In genomic region chr7:29898301-29898700, GRCh38 we compare ENCODE assay signal across 24 cellular contexts.
DNase-seq lines count a peak whose midpoint lies in the region; ATAC-seq and TF ChIP-seq lines count a peak whose summit lies in the region.
"Had no signal": no experiment of that assay in that cellular context is flagged by ENCODE, and none has a peak within 500 bp of the region (broad histone marks: within the 10 kb centered on the region; RNA-seq: fewer than 3 reads in every experiment).

No MANE protein-coding gene starts in this region.

- no peaks in the 10 kb centered on the region for H3K4me1 ChIP-seq in mammary epithelial cell (ENCODE audit: insufficient read depth, low read length)
- H3K4me1 ChIP-seq: A549, BE2C had no signal

- H3K27me3 Mint-ChIP-seq in MCF 10A (ENCODE audit: insufficient read depth, unreplicated experiment) (peaks cover 20% of the 10 kb centered on the region), type B pancreatic cell (no peaks in the 10 kb centered on the region)

- BruUV-seq in mammary epithelial cell (replicated peaks; lab: Mats Ljungman, UMichigan) = no TSS peak
- BruUV-seq in MCF 10A (replicated peaks; lab: Mats Ljungman, UMichigan) = no TSS peak

- H3K27me3 ChIP-seq in mammary epithelial cell (ENCODE audit: insufficient read depth, low read length) = no peaks in the 10 kb centered on the region
- H3K27me3 ChIP-seq: BE2C; BLaER1 treated with 17β-estradiol and CSF1 and Interleukin-3, amounts not matched to agents 10 nM and 100 nM had no signal

- H3K4me2 ChIP-seq in mammary epithelial cell (ENCODE audit: insufficient read depth, low read depth, low read length) = no peak overlapping the region
- H3K4me2 ChIP-seq: A549; BLaER1 treated with 17β-estradiol and CSF1 and Interleukin-3, amounts not matched to agents 10 nM and 100 nM had no signal

- H3K4me3 ChIP-seq in mammary epithelial cell (replicated peaks in 1 of 3; ENCODE audit: insufficient read depth in 1 of 3, low read depth in 2 of 3, low read length in 3 of 3) (no peak overlapping the region), coronary artery (no peak overlapping the region)
- H3K4me3 ChIP-seq: A549; BLaER1 treated with 17β-estradiol and CSF1 and Interleukin-3, amounts not matched to agents 10 nM and 100 nM; GM12878 had no signal

- CTCF ChIA-PET in mammary epithelial cell (lab: Charles Lee; ENCODE audit: low non-redundant PET) = no interaction called here
- CTCF ChIA-PET in MCF 10A (lab: Yijun Ruan, JAX) = interaction anchor here (1.2 kb wide), 1 partner anchor 10 kb away, joined by 3 read pairs; no protein-coding TSS in a partner anchor

- intact Hi-C loops in mammary epithelial cell (cut with micrococcal nuclease) (no loop called here), MCF 10A (cut with micrococcal nuclease) (no loop called here)

- no peaks in the 10 kb centered on the region for H3K9me3 ChIP-seq in mammary epithelial cell (replicated peaks; ENCODE audit: insufficient read depth, low read length)
- H3K9me3 ChIP-seq: A549, BE2C had no signal

- H4K20me1 ChIP-seq in mammary epithelial cell (ENCODE audit: insufficient read depth, low read length) = no peaks in the 10 kb centered on the region
- H4K20me1 ChIP-seq: BLaER1 treated with 17β-estradiol and CSF1 and Interleukin-3, amounts not matched to agents 10 nM and 100 nM had no signal

- in situ Hi-C loops in mammary epithelial cell (cut with MboI; ENCODE audit: low sequenced_read_pairs in 2 of 2) = no loop called here

- no peak for TF ChIP-seq CTCF in mammary epithelial cell (conservative IDR thresholded peaks at IDR 0.05 in 1 of 2, IDR thresholded peaks at IDR 0.05 in 1 of 2; ENCODE audit: extremely low read depth in 1 of 2, insufficient read depth in 1 of 2, low read depth in 1 of 2, low read length in 2 of 2)
- no peak for TF ChIP-seq CTCF in MCF 10A (IDR thresholded peaks at IDR 0.05; ENCODE audit: unreplicated experiment)
- no peak for TF ChIP-seq CTCF in coronary artery (IDR thresholded peaks at IDR 0.05)
- TF ChIP-seq CTCF in type B pancreatic cell (conservative IDR thresholded peaks at IDR 0.05) = no peak

- no peak for ATAC-seq in GM18511 (IDR thresholded peaks at IDR 0.05; ENCODE audit: unreplicated experiment)
- ATAC-seq: A549, GM12878 had no signal

- no peaks in the 10 kb centered on the region for H3K4me1 Mint-ChIP-seq in MCF 10A (ENCODE audit: insufficient read depth, unreplicated experiment)
- H3K4me1 Mint-ChIP-seq in type B pancreatic cell (ENCODE audit: unreplicated experiment) = no peaks in the 10 kb centered on the region
- H3K4me1 Mint-ChIP-seq: CD8-positive, alpha-beta memory T cell had no signal

- H3K9ac ChIP-seq in mammary epithelial cell (ENCODE audit: insufficient read depth, low read length) = no peak overlapping the region
- H3K9ac ChIP-seq: BLaER1 treated with 17β-estradiol and CSF1 and Interleukin-3, amounts not matched to agents 10 nM and 100 nM had no signal

- no peak overlapping the region for H2AFZ ChIP-seq in mammary epithelial cell (ENCODE audit: low read depth, low read length)

- dilution Hi-C loops in mammary epithelial cell (cut with HindIII; ENCODE audit: low sequenced_read_pairs) = no loop called here

- H3K9me3 Mint-ChIP-seq in MCF 10A (ENCODE audit: unreplicated experiment) (peaks cover 10% of the 10 kb centered on the region), type B pancreatic cell (peaks cover 12% of the 10 kb centered on the region)

- DNase-seq in mammary epithelial cell (peak; percentile 14), MCF 10A (ENCODE audit: unreplicated experiment) (no peak), coronary artery (ENCODE audit: low spot score) (peak; percentile 31), iPS-NIHi7 (ENCODE audit: extremely low spot score) (peak; percentile 1), type B pancreatic cell (ENCODE audit: extremely low spot score, unreplicated experiment) (no peak), erythroblast (lab: John Stamatoyannopoulos, UW) (no peak), retina (no peak)
- DNase-seq: ACHN; AML-193; BE2C; CD4-positive, alpha-beta T cell; CD8-positive, alpha-beta memory T cell; DMS 273 treated with DMSO at 0.1 percent for 48 hours; DMS79; EL; GDM1; GOT3; HCEC 1CT had no signal

- no peaks in the 10 kb centered on the region for H3K36me3 ChIP-seq in mammary epithelial cell (ENCODE audit: insufficient read depth, low read length)
- H3K36me3 ChIP-seq: BE2C; BLaER1 treated with 17β-estradiol and CSF1 and Interleukin-3, amounts not matched to agents 10 nM and 100 nM had no signal

- no peaks in the 10 kb centered on the region for H3K36me3 Mint-ChIP-seq in MCF 10A (ENCODE audit: insufficient read depth, unreplicated experiment)
- peaks cover 5% of the 10 kb centered on the region for H3K36me3 Mint-ChIP-seq in type B pancreatic cell
- H3K36me3 Mint-ChIP-seq: CD14-positive monocyte had no signal

- H3K79me2 ChIP-seq in mammary epithelial cell (ENCODE audit: insufficient read depth, low read length) = no peaks in the 10 kb centered on the region

- H3K27ac ChIP-seq in mammary epithelial cell (ENCODE audit: insufficient read depth, low read depth, low read length) (no peak overlapping the region), coronary artery (no peak overlapping the region)
- H3K27ac ChIP-seq: 22Rv1; A549; BLaER1 treated with 17β-estradiol and CSF1 and Interleukin-3, amounts not matched to agents 10 nM and 100 nM had no signal

- POLR2A ChIA-PET in MCF 10A (lab: Yijun Ruan, JAX) = no interaction called here

- no peak overlapping the region for H3K27ac Mint-ChIP-seq in MCF 10A (ENCODE audit: low read depth, unreplicated experiment)
- peak overlapping the region; percentile 66 for H3K27ac Mint-ChIP-seq in type B pancreatic cell
- H3K27ac Mint-ChIP-seq: CD14-positive monocyte; CD4-positive, alpha-beta T cell; CD8-positive, alpha-beta memory T cell had no signal

- no peak for TF ChIP-seq POLR2A in erythroblast (IDR thresholded peaks at IDR 0.05; ENCODE audit: low read length)

- H3K4me3 Mint-ChIP-seq in MCF 10A (ENCODE audit: unreplicated experiment) = no peak overlapping the region
- H3K4me3 Mint-ChIP-seq in type B pancreatic cell = no peak overlapping the region
- H3K4me3 Mint-ChIP-seq: CD14-positive monocyte; CD4-positive, alpha-beta T cell; CD8-positive, alpha-beta memory T cell had no signal

- 53% methylated on average over 5 of the region's 5 CpGs for WGBS in mammary epithelial cell (ENCODE audit: low coverage, missing lambda C conversion rate)

Comparison
In these comparisons a context has a peak if more than half of its experiments do, and no peak if none do; other contexts are left out.
1. DNase-seq: peak in mammary epithelial cell (single experiment), coronary artery (single experiment) and iPS-NIHi7 (single experiment); none in MCF 10A (single experiment), type B pancreatic cell (single experiment), erythroblast (0 of 2) and retina (single experiment).